19 cellular contexts compared by ENCODE assay signal in genomic region chr3:177470200-177470941, GRCh38.
DNase-seq lines count a peak whose midpoint lies in the region; ATAC-seq and TF ChIP-seq lines count a peak whose summit lies in the region.
"Had no signal": no experiment of that assay in that cellular context is flagged by ENCODE, and none has a peak within 500 bp of the region (broad histone marks: within the 10 kb centered on the region; RNA-seq: fewer than 3 reads in every experiment).

No MANE protein-coding gene starts in this region.

- H2AFZ ChIP-seq in H9 (ENCODE audit: low read length) (no peak overlapping the region), trophoblast cell (ENCODE audit: insufficient read depth, low read length, poor library complexity) (no peak overlapping the region)

- H3K23ac ChIP-seq in H9 (ENCODE audit: insufficient read length, low read depth, low read length) (no peak overlapping the region), trophoblast cell (ENCODE audit: low read length) (no peak overlapping the region)

- no peak for DNase-seq in H9
- DNase-seq in SK-MEL-5 (ENCODE audit: low read depth, low spot score) = peak; percentile 65
- peak; percentile 88 for DNase-seq in foreskin melanocyte
- peak; percentile 27 to 57 for DNase-seq in trophoblast cell
- no peak for DNase-seq in pons (ENCODE audit: low spot score)
- no peak for DNase-seq in SHP77 (lab: John Stamatoyannopoulos, UW)
- no peak for DNase-seq in GDM1 (lab: John Stamatoyannopoulos, UW)
- DNase-seq: activated CD8-positive, alpha-beta T cell treated with anti-CD3 and anti-CD28 coated beads, Interleukin-2, amount 10 ng/mL, durations not matched to agents 7 days and 5 days; colonic mucosa; head of caudate nucleus; naive B cell; NCI-H187 treated with DMSO at 0.1 percent for 48 hours; NCI-H82; Peyer's patch; stimulated activated CD4-positive, alpha-beta T cell treated with anti-CD3 and anti-CD28 coated beads, Interleukin-2, amount 100 ng/mL, for 24 hours; SW 1271 had no signal

- H3K27me3 Mint-ChIP-seq in H9 (ENCODE audit: low read depth) = no peaks in the 10 kb centered on the region
- H3K27me3 Mint-ChIP-seq: activated T-helper 17 cell treated with anti-CD3 and anti-CD28 coated beads, Interleukin-2, amount 50 U/mL, for 72 hours; naive B cell had no signal

- no peak overlapping the region for H3K4me2 ChIP-seq in H9 (ENCODE audit: insufficient read depth, insufficient read length, low read length)
- no peak overlapping the region for H3K4me2 ChIP-seq in trophoblast cell (ENCODE audit: low read length)

- no peak overlapping the region for H2BK20ac ChIP-seq in H9 (ENCODE audit: low read depth, low read length, poor library complexity, severe bottlenecking)

- H3K79me2 ChIP-seq in H9 (ENCODE audit: insufficient read depth, low read length) (no peaks in the 10 kb centered on the region), trophoblast cell (ENCODE audit: control insufficient read depth, insufficient read depth, low read length, poor library complexity) (no peaks in the 10 kb centered on the region)

- no peak overlapping the region for H3K4me3 ChIP-seq in trophoblast cell (ENCODE audit: low read depth, low read length)
- H3K4me3 ChIP-seq: colonic mucosa, Peyer's patch, suprapubic skin had no signal

- H3K4me1 Mint-ChIP-seq in H9 = peaks cover 9 to 15% of the 10 kb centered on the region in 2 experiments
- H3K4me1 Mint-ChIP-seq: naive B cell had no signal

- H4K8ac ChIP-seq in H9 (replicated peaks; ENCODE audit: insufficient read length, low read depth, low read length) (no peak overlapping the region), trophoblast cell (ENCODE audit: low read depth, low read length) (no peak overlapping the region)

- H3K4ac ChIP-seq in H9 (ENCODE audit: low read depth, low read length) (no peak overlapping the region), trophoblast cell (ENCODE audit: low read depth, low read length) (no peak overlapping the region)

- H3K79me1 ChIP-seq in H9 (ENCODE audit: insufficient read depth, low read depth, low read length, poor library complexity, severe bottlenecking) = no peaks in the 10 kb centered on the region
- H3K79me1 ChIP-seq in trophoblast cell (ENCODE audit: low read length) = peaks cover 5% of the 10 kb centered on the region

- H3K27ac Mint-ChIP-seq in H9 = no peak overlapping the region
- H3K27ac Mint-ChIP-seq: activated CD8-positive, alpha-beta T cell treated with anti-CD3 and anti-CD28 coated beads, Interleukin-2, amount 10 ng/mL, durations not matched to agents 7 days and 5 days; activated T-helper 17 cell treated with anti-CD3 and anti-CD28 coated beads, Interleukin-2, amount 50 U/mL, for 72 hours; naive B cell had no signal

- no peak overlapping the region for H3K4me3 Mint-ChIP-seq in H9
- H3K4me3 Mint-ChIP-seq: activated CD8-positive, alpha-beta T cell treated with anti-CD3 and anti-CD28 coated beads, Interleukin-2, amount 10 ng/mL, durations not matched to agents 7 days and 5 days; activated T-helper 17 cell treated with anti-CD3 and anti-CD28 coated beads, Interleukin-2, amount 50 U/mL, for 72 hours; naive B cell had no signal

- H4K91ac ChIP-seq in H9 (ENCODE audit: insufficient read length, low read depth, low read length) (no peak overlapping the region), trophoblast cell (ENCODE audit: low read depth, low read length) (no peak overlapping the region)

- in situ Hi-C loops in SK-MEL-5 (cut with HindIII; ENCODE audit: low pct_unique_long_range_greater_than_20kb, low sequenced_read_pairs) = no loop called here

- H3K56ac ChIP-seq in H9 (ENCODE audit: insufficient read length, low read depth, low read length) = no peak overlapping the region

- H3K4me1 ChIP-seq in H9 (ENCODE audit: insufficient read depth, low read length) = no peaks in the 10 kb centered on the region
- peaks cover 6 to 9% of the 10 kb centered on the region in 2 experiments for H3K4me1 ChIP-seq in trophoblast cell (ENCODE audit: control insufficient read depth in 1 of 2, insufficient read depth in 2 of 2, low read length in 2 of 2)
- H3K4me1 ChIP-seq: colonic mucosa had no signal

- H3K9ac ChIP-seq in H9 (ENCODE audit: extremely low read depth, insufficient read length, low read length) = no peak overlapping the region
- no peak overlapping the region for H3K9ac ChIP-seq in trophoblast cell (ENCODE audit: low read length)

- no peaks in the 10 kb centered on the region for H4K20me1 ChIP-seq in H9 (ENCODE audit: control insufficient read depth, insufficient read depth, insufficient read length)

- no peaks in the 10 kb centered on the region for H3K23me2 ChIP-seq in H9 (ENCODE audit: insufficient read length, low read depth, low read length, poor library complexity, severe bottlenecking)

- ATAC-seq in GM18907 (IDR thresholded peaks at IDR 0.05; ENCODE audit: unreplicated experiment) = no peak
- ATAC-seq: activated CD8-positive, alpha-beta T cell treated with anti-CD3 and anti-CD28 coated beads, Interleukin-2, amount 10 ng/mL, durations not matched to agents 7 days and 5 days; activated T-helper 17 cell treated with anti-CD3 and anti-CD28 coated beads, Interleukin-2, amount 50 U/mL, for 72 hours had no signal

- H3K9me3 Mint-ChIP-seq in H9 = no peaks in the 10 kb centered on the region
- H3K9me3 Mint-ChIP-seq: activated T-helper 17 cell treated with anti-CD3 and anti-CD28 coated beads, Interleukin-2, amount 50 U/mL, for 72 hours had no signal

- no CpG with 5 or more reads among the region's 8 CpGs for WGBS in H9 (ENCODE audit: extremely low coverage, insufficient read length, low lambda C conversion rate)
- WGBS in trophoblast cell (ENCODE audit: extremely low coverage, insufficient coverage, insufficient read length) = no CpG with 5 or more reads among the region's 8 CpGs

- H3K14ac ChIP-seq in H9 (ENCODE audit: insufficient read depth, low read length) = no peak overlapping the region
- H3K14ac ChIP-seq in trophoblast cell (ENCODE audit: low read length) = no peak overlapping the region

- H3K36me3 Mint-ChIP-seq in H9 (ENCODE audit: insufficient read depth in 1 of 3, low read depth in 3 of 3) = peaks cover 0 to 2% (median 0%) of the 10 kb centered on the region in 3 experiments; a peak in 1 of 7 replicates
- H3K36me3 Mint-ChIP-seq: naive B cell had no signal

- H3T11ph ChIP-seq in H9 (ENCODE audit: low read length) = no peak overlapping the region

- H3K18ac ChIP-seq in H9 (ENCODE audit: insufficient read length, low read depth, low read length) (no peak overlapping the region), trophoblast cell (ENCODE audit: low read length) (no peak overlapping the region)

- H3K36me3 ChIP-seq in trophoblast cell (ENCODE audit: control insufficient read depth in 1 of 2, insufficient read depth in 2 of 2, low read length in 2 of 2) = no peaks in the 10 kb centered on the region
- H3K36me3 ChIP-seq: colonic mucosa, Peyer's patch, suprapubic skin had no signal

- no peak overlapping the region for H3K27ac ChIP-seq in H9 (ENCODE audit: insufficient read length, low read depth, low read length)
- peak overlapping the region; percentile 48 for H3K27ac ChIP-seq in trophoblast cell (ENCODE audit: low read depth, low read length)
- H3K27ac ChIP-seq: colonic mucosa, Peyer's patch, suprapubic skin had no signal

- no peak overlapping the region for H2BK120ac ChIP-seq in H9 (ENCODE audit: low read depth, low read length, poor library complexity, severe bottlenecking)
- H2BK120ac ChIP-seq in trophoblast cell (ENCODE audit: insufficient read depth, low read length, poor library complexity) = no peak overlapping the region

- H4K12ac ChIP-seq in trophoblast cell (ENCODE audit: low read depth, low read length) = no peak overlapping the region

- H2BK5ac ChIP-seq in H9 (ENCODE audit: insufficient read length, low read length) = no peak overlapping the region
- H2BK5ac ChIP-seq in trophoblast cell (ENCODE audit: low read depth, low read length, poor library complexity) = no peak overlapping the region

- H3K27me3 ChIP-seq in H9 (ENCODE audit: insufficient read depth, low read length) (no peaks in the 10 kb centered on the region), trophoblast cell (ENCODE audit: insufficient read depth, low read length) (no peaks in the 10 kb centered on the region)
- H3K27me3 ChIP-seq: colonic mucosa, Peyer's patch, suprapubic skin had no signal

- no peak overlapping the region for H4K5ac ChIP-seq in H9 (ENCODE audit: insufficient read length, low read depth, low read length)

- no peak overlapping the region for H2BK15ac ChIP-seq in H9 (ENCODE audit: low read depth, low read length)

- TF ChIP-seq CTCF in H9 (conservative IDR thresholded peaks at IDR 0.05) = peak; percentile 22; the same call in 1 of the 3 replicates

- H2BK12ac ChIP-seq in H9 (ENCODE audit: insufficient read length, low read depth, low read length) (no peak overlapping the region), trophoblast cell (ENCODE audit: low read length) (peak overlapping the region; percentile 35)

- no peak overlapping the region for H2AK5ac ChIP-seq in H9 (ENCODE audit: insufficient read length, low read length)
- H2AK5ac ChIP-seq in trophoblast cell (ENCODE audit: low read length) = no peak overlapping the region

- H3K9me3 ChIP-seq in H9 (ENCODE audit: control insufficient read depth, low read depth, low read length) (no peaks in the 10 kb centered on the region), trophoblast cell (ENCODE audit: insufficient read depth, low read depth, low read length) (no peaks in the 10 kb centered on the region)
- H3K9me3 ChIP-seq: colonic mucosa, Peyer's patch, suprapubic skin had no signal

Comparison
In these comparisons a context has a peak if more than half of its experiments do, and no peak if none do; other contexts are left out.
1. DNase-seq: peak in SK-MEL-5 (single experiment), foreskin melanocyte (single experiment) and trophoblast cell (2 of 2); none in H9 (single experiment), pons (single experiment), SHP77 (0 of 2) and GDM1 (single experiment).